In genomic region chr7:125746510-125746909, GRCh38 we compare ENCODE assay signal across 11 cellular contexts.
"Had no signal": no experiment of that assay in that cellular context is flagged by ENCODE, and none has a peak within 500 bp of the region (broad histone marks: within the 10 kb centered on the region; RNA-seq: fewer than 3 reads in every experiment).

No MANE protein-coding gene starts in this region.

- H3K4me3 ChIP-seq: GM23248, GM23338, HAP-1 had no signal

- H3K36me3 ChIP-seq: HAP-1 had no signal

- H3K9me3 ChIP-seq: HAP-1 had no signal

- DNase-seq: GM23248, GOT3, H7, H9, HCEC 1CT, HFFc6 had no signal

- ATAC-seq: GM23338, HCT116 had no signal

- H3K9ac ChIP-seq: GM23248 had no signal

- H3K4me2 ChIP-seq: GM23338 had no signal

- H2AFZ ChIP-seq: GM23248, GM23338 had no signal

- H3K4me3 Mint-ChIP-seq: GM23338, H9, HFFc6 had no signal

- H3K27ac ChIP-seq: GM23248 had no signal

- FAIRE-seq: H1, H54 had no signal

- H3K27ac Mint-ChIP-seq: GM23338, H9, HFFc6 had no signal
